ENCODE assay signal across 20 cellular contexts in genomic region chr18:76955529-76956170, GRCh38.
DNase-seq lines count a peak whose midpoint lies in the region; ATAC-seq and TF ChIP-seq lines count a peak whose summit lies in the region.
"Had no signal": no experiment of that assay in that cellular context is flagged by ENCODE, and none has a peak within 500 bp of the region (broad histone marks: within the 10 kb centered on the region; RNA-seq: fewer than 3 reads in every experiment).

No MANE protein-coding gene starts in this region.

- no peaks in the 10 kb centered on the region for H3K9me3 Mint-ChIP-seq in CD8-positive, alpha-beta T cell
- H3K9me3 Mint-ChIP-seq: activated T-helper 17 cell treated with anti-CD3 and anti-CD28 coated beads, Interleukin-2, amount 50 U/mL, for 72 hours had no signal

- CTCF ChIA-PET in CD8-positive, alpha-beta T cell (lab: Charles Lee) = interaction anchor here (1.0 to 1.6 kb wide), 2 partner anchors 28 to 152 kb away, joined by 3 to 4 read pairs; no protein-coding TSS in a partner anchor

- POLR2A ChIA-PET in CD8-positive, alpha-beta T cell (lab: Charles Lee) = no interaction called here

- H3K36me3 ChIP-seq in stomach (peaks cover 10 to 63% (median 49%) of the 10 kb centered on the region in 4 donors), tibial artery (peaks cover 29 to 70% (median 40%) of the 10 kb centered on the region in 3 donors)
- peaks cover 18% of the 10 kb centered on the region for H3K36me3 ChIP-seq in CD8-positive, alpha-beta T cell (ENCODE audit: insufficient read depth, low read length)

- H3K4me1 ChIP-seq in stomach = peaks cover 59 to 80% (median 75%) of the 10 kb centered on the region in 4 donors
- H3K4me1 ChIP-seq in CD8-positive, alpha-beta T cell (ENCODE audit: insufficient read depth, low read length) = no peaks in the 10 kb centered on the region
- peaks cover 0 to 18% (median 5%) of the 10 kb centered on the region in 4 donors for H3K4me1 ChIP-seq in tibial artery

- H3K4me3 ChIP-seq in stomach = peak overlapping the region in 2 of 4 donors; percentile 0 to 13
- no peak overlapping the region for H3K4me3 ChIP-seq in CD8-positive, alpha-beta T cell (ENCODE audit: low read depth, low read length)
- no peak overlapping the region for H3K4me3 ChIP-seq in tibial artery
- H3K4me3 ChIP-seq: hepatocyte, spleen had no signal

- DNase-seq in DMS79 (lab: John Stamatoyannopoulos, UW) (peak; percentile 68), NCI-H2107 (lab: John Stamatoyannopoulos, UW) (peak; percentile 72), left colon (peak in 1 of 2 donors; percentile 82), stomach (peak; percentile 94), tibial artery (no peak)
- DNase-seq in CD8-positive, alpha-beta T cell = no peak
- DNase-seq: activated CD4-positive, alpha-beta T cell treated with anti-CD3 and anti-CD28 coated beads for 36 hours; activated CD8-positive, alpha-beta memory T cell treated with anti-CD3 and anti-CD28 coated beads, Interleukin-2, amount 10 ng/mL, durations not matched to agents 7 days and 5 days; brain microvascular endothelial cell; dermis blood vessel endothelial cell; foreskin fibroblast; Kasumi-1; NCI-H1436 treated with DMSO at 0.1 percent for 48 hours; NCI-H446; RPMI8226; spleen had no signal

- peaks cover 83% of the 10 kb centered on the region for H3K36me3 Mint-ChIP-seq in CD8-positive, alpha-beta T cell

- H3K27ac Mint-ChIP-seq in CD8-positive, alpha-beta T cell = no peak overlapping the region
- H3K27ac Mint-ChIP-seq: activated CD4-positive, alpha-beta T cell treated with anti-CD3 and anti-CD28 coated beads for 36 hours; activated CD8-positive, alpha-beta memory T cell treated with anti-CD3 and anti-CD28 coated beads, Interleukin-2, amount 10 ng/mL, durations not matched to agents 7 days and 5 days; activated T-helper 17 cell treated with anti-CD3 and anti-CD28 coated beads, Interleukin-2, amount 50 U/mL, for 72 hours had no signal

- H3K27me3 Mint-ChIP-seq in CD8-positive, alpha-beta T cell (ENCODE audit: low read depth) = no peaks in the 10 kb centered on the region
- H3K27me3 Mint-ChIP-seq: activated CD4-positive, alpha-beta T cell treated with anti-CD3 and anti-CD28 coated beads for 36 hours; activated CD8-positive, alpha-beta memory T cell treated with anti-CD3 and anti-CD28 coated beads, Interleukin-2, amount 10 ng/mL, durations not matched to agents 7 days and 5 days; activated T-helper 17 cell treated with anti-CD3 and anti-CD28 coated beads, Interleukin-2, amount 50 U/mL, for 72 hours had no signal

- H3K9me3 ChIP-seq in stomach = no peaks in the 10 kb centered on the region
- no peaks in the 10 kb centered on the region for H3K9me3 ChIP-seq in CD8-positive, alpha-beta T cell (ENCODE audit: low read length)
- no peaks in the 10 kb centered on the region for H3K9me3 ChIP-seq in tibial artery
- H3K9me3 ChIP-seq: spleen had no signal

- 42 to 74% (median 52%) methylated on average over 20 to 28 of the region's 28 CpGs for WGBS in stomach, 5 donors

- TF ChIP-seq POLR2A in stomach (IDR thresholded peaks at IDR 0.05) = no peak

- H3K27ac ChIP-seq in stomach (peak overlapping the region; percentile 76 to 88 (median 79)), tibial artery (no peak overlapping the region)
- no peak overlapping the region for H3K27ac ChIP-seq in CD8-positive, alpha-beta T cell (ENCODE audit: low read depth, low read length)
- H3K27ac ChIP-seq: brain microvascular endothelial cell, hepatocyte, spleen had no signal

- intact Hi-C loops in left colon (cut with DNase I, micrococcal nuclease) (no loop called here), stomach (cut with DNase I; ENCODE audit: low total_unique reads) (no loop called here), tibial artery (cut with DNase I; ENCODE audit: low total_unique reads) (no loop called here)
- intact Hi-C loops in CD8-positive, alpha-beta T cell (cut with DNase I, micrococcal nuclease) = no loop called here

- no peak overlapping the region for H3K4me3 Mint-ChIP-seq in CD8-positive, alpha-beta T cell
- H3K4me3 Mint-ChIP-seq: activated CD4-positive, alpha-beta T cell treated with anti-CD3 and anti-CD28 coated beads for 36 hours; activated CD8-positive, alpha-beta memory T cell treated with anti-CD3 and anti-CD28 coated beads, Interleukin-2, amount 10 ng/mL, durations not matched to agents 7 days and 5 days; activated T-helper 17 cell treated with anti-CD3 and anti-CD28 coated beads, Interleukin-2, amount 50 U/mL, for 72 hours; neural crest cell had no signal

- no peak for TF ChIP-seq CTCF in stomach (IDR thresholded peaks at IDR 0.05)
- TF ChIP-seq CTCF in CD8-positive, alpha-beta T cell (IDR thresholded peaks at IDR 0.05) = no peak
- no peak for TF ChIP-seq CTCF in tibial artery (IDR thresholded peaks at IDR 0.05)

- ATAC-seq in left colon (peak; percentile 83), GM21723 (IDR thresholded peaks at IDR 0.05; ENCODE audit: unreplicated experiment) (no peak)
- ATAC-seq in CD8-positive, alpha-beta T cell = no peak
- ATAC-seq: activated CD4-positive, alpha-beta T cell treated with anti-CD3 and anti-CD28 coated beads for 36 hours; activated CD8-positive, alpha-beta memory T cell treated with anti-CD3 and anti-CD28 coated beads, Interleukin-2, amount 10 ng/mL, durations not matched to agents 7 days and 5 days; activated T-helper 17 cell treated with anti-CD3 and anti-CD28 coated beads, Interleukin-2, amount 50 U/mL, for 72 hours had no signal

- H3K27me3 ChIP-seq in stomach = no peaks in the 10 kb centered on the region
- no peaks in the 10 kb centered on the region for H3K27me3 ChIP-seq in CD8-positive, alpha-beta T cell (ENCODE audit: insufficient read depth, low read length)
- no peaks in the 10 kb centered on the region for H3K27me3 ChIP-seq in tibial artery
- H3K27me3 ChIP-seq: brain microvascular endothelial cell, hepatocyte, spleen had no signal

- no peak for TF ChIP-seq EP300 in stomach (IDR thresholded peaks at IDR 0.05)

- no peaks in the 10 kb centered on the region for H3K4me1 Mint-ChIP-seq in CD8-positive, alpha-beta T cell (ENCODE audit: low read depth)

Comparison
In these comparisons a context has a peak if more than half of its experiments do, and no peak if none do; other contexts are left out.
1. DNase-seq: peak in DMS79 (single experiment), NCI-H2107 (single experiment) and stomach (single experiment); none in CD8-positive, alpha-beta T cell (0 of 7) and tibial artery (0 of 2).
2. H3K27ac ChIP-seq: peak in stomach (5 of 5); none in CD8-positive, alpha-beta T cell (single experiment) and tibial artery (0 of 2).